In genomic region chr2:42333579-42333978, GRCh38 we compare ENCODE assay signal across 24 cellular contexts.
"Had no signal": no experiment of that assay in that cellular context is flagged by ENCODE, and none has a peak within 500 bp of the region (broad histone marks: within the 10 kb centered on the region; RNA-seq: fewer than 3 reads in every experiment).

No MANE protein-coding gene starts in this region.

- DNase-seq: activated B cell treated with CpG ODN at 0.5 μM for 24 hours; activated CD4-positive, alpha-beta memory T cell treated with anti-CD3 and anti-CD28 coated beads, Interleukin-2, amount 10 ng/mL, durations not matched to agents 7 days and 5 days; activated CD4-positive, alpha-beta T cell treated with anti-CD3 and anti-CD28 coated beads for 4 hours; activated effector memory CD4-positive, alpha-beta T cell treated with anti-CD3 and anti-CD28 coated beads, Interleukin-2, amount 50 U/mL, for 16 hours; activated naive CD8-positive, alpha-beta T cell treated with anti-CD3 and anti-CD28 coated beads, Interleukin-2, amount 10 ng/mL, durations not matched to agents 7 days and 5 days; activated T-cell treated with anti-CD3 and anti-CD28 coated beads, Interleukin-2, amount 50 U/mL, for 4 hours; amygdala; cerebellar nuclear complex; esophagus squamous epithelium; gastrocnemius medialis; hippocampal formation; kidney glomerular epithelial cell; left lung; spleen; stimulated activated CD4-positive, alpha-beta T cell treated with anti-CD3 and anti-CD28 coated beads, Interleukin-4, amount 100 ng/mL, for 1 hour; stimulated activated naive CD8-positive, alpha-beta T cell treated with anti-CD3 and anti-CD28 coated beads, Interleukin-15, Interleukin-2, amounts not matched to agents 100 U/mL and 50 U/mL, for 24 hours; T-helper 1 cell; T-helper 9 cell; tibial artery had no signal

- H3K4me1 ChIP-seq: esophagus squamous epithelium, gastrocnemius medialis, left lung, prostate gland had no signal

- H3K27me3 ChIP-seq: esophagus squamous epithelium, gastrocnemius medialis, left lung, spleen, tibial artery had no signal

- H3K9me3 ChIP-seq: esophagus squamous epithelium, gastrocnemius medialis, left lung, prostate gland, spleen, tibial artery had no signal

- H3K9me3 Mint-ChIP-seq: activated B cell treated with CpG ODN at 0.5 μM for 24 hours; natural killer cell treated with Interleukin-12 subunit alpha and Interleukin-12 subunit beta and Interleukin-15 and Interleukin-18, amount 100 ng/mL, for 72 hours had no signal

- H3K4me3 Mint-ChIP-seq: activated B cell treated with CpG ODN at 0.5 μM for 24 hours; activated CD4-positive, alpha-beta memory T cell treated with anti-CD3 and anti-CD28 coated beads, Interleukin-2, amount 10 ng/mL, durations not matched to agents 7 days and 5 days; activated naive CD8-positive, alpha-beta T cell treated with anti-CD3 and anti-CD28 coated beads, Interleukin-2, amount 10 ng/mL, durations not matched to agents 7 days and 5 days; activated T-cell treated with anti-CD3 and anti-CD28 coated beads, Interleukin-2, amount 50 U/mL, for 4 hours; mesothelial cell of epicardium; natural killer cell treated with Interleukin-12 subunit alpha and Interleukin-12 subunit beta and Interleukin-15 and Interleukin-18, amount 100 ng/mL, for 72 hours had no signal

- H3K27ac Mint-ChIP-seq: activated B cell treated with CpG ODN at 0.5 μM for 24 hours; activated CD4-positive, alpha-beta memory T cell treated with anti-CD3 and anti-CD28 coated beads, Interleukin-2, amount 10 ng/mL, durations not matched to agents 7 days and 5 days; activated naive CD8-positive, alpha-beta T cell treated with anti-CD3 and anti-CD28 coated beads, Interleukin-2, amount 10 ng/mL, durations not matched to agents 7 days and 5 days; mesothelial cell of epicardium; natural killer cell treated with Interleukin-12 subunit alpha and Interleukin-12 subunit beta and Interleukin-15 and Interleukin-18, amount 100 ng/mL, for 72 hours had no signal

- H3K4me3 ChIP-seq: coronary artery, esophagus squamous epithelium, gastrocnemius medialis, left lung, lung, prostate gland, spleen, tibial artery had no signal

- H3K4me1 Mint-ChIP-seq: activated B cell treated with CpG ODN at 0.5 μM for 24 hours; activated CD4-positive, alpha-beta memory T cell treated with anti-CD3 and anti-CD28 coated beads, Interleukin-2, amount 10 ng/mL, durations not matched to agents 7 days and 5 days had no signal

- ATAC-seq: activated T-cell treated with anti-CD3 and anti-CD28 coated beads, Interleukin-2, amount 50 U/mL, for 4 hours; gastrocnemius medialis; left lung; natural killer cell treated with Interleukin-12 subunit alpha and Interleukin-12 subunit beta and Interleukin-15 and Interleukin-18, amount 100 ng/mL, for 72 hours; stimulated activated naive CD8-positive, alpha-beta T cell treated with anti-CD3 and anti-CD28 coated beads, Interleukin-15, Interleukin-2, amounts not matched to agents 100 U/mL and 50 U/mL, for 24 hours had no signal

- H3K27me3 Mint-ChIP-seq: activated B cell treated with CpG ODN at 0.5 μM for 24 hours; activated CD4-positive, alpha-beta memory T cell treated with anti-CD3 and anti-CD28 coated beads, Interleukin-2, amount 10 ng/mL, durations not matched to agents 7 days and 5 days; activated naive CD8-positive, alpha-beta T cell treated with anti-CD3 and anti-CD28 coated beads, Interleukin-2, amount 10 ng/mL, durations not matched to agents 7 days and 5 days; natural killer cell treated with Interleukin-12 subunit alpha and Interleukin-12 subunit beta and Interleukin-15 and Interleukin-18, amount 100 ng/mL, for 72 hours had no signal

- H3K27ac ChIP-seq: coronary artery, esophagus squamous epithelium, gastrocnemius medialis, left lung, prostate gland, spleen, tibial artery had no signal

- H3K36me3 ChIP-seq: prostate gland had no signal
